In the genomic region with DNA sequence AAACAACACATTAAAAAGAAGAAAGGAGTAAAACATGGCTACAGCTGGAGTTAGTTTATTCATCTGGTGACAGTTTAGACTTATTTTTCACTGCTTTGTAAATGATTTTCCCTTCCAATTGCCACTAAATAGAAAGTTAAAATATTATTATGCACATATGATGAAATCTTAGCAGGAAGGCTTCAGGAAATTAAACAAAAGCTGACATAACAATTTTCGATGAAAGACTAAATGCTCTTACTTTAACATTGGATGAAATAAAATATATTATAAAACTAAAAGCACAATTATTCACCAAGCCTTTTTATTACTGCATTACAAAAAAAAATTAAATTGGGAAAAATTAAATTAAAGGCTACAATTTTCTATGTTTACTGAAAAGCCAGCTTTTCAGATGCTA, we compare ENCODE assay signal across 26 cellular contexts.
"Had no signal": no experiment of that assay in that cellular context is flagged by ENCODE, and none has a peak within 500 bp of the region (broad histone marks: within the 10 kb centered on the region; RNA-seq: fewer than 3 reads in every experiment).

No MANE protein-coding gene starts in this region.

- H3K27ac ChIP-seq: neural progenitor cell, ovary, parathyroid adenoma, psoas muscle, skin epidermis, spleen, stomach, thoracic aorta, thyroid gland, tibial nerve, upper lobe of left lung, uterus had no signal

- H3K36me3 ChIP-seq: neural progenitor cell, ovary, spleen, stomach, thoracic aorta, thyroid gland, tibial nerve, upper lobe of left lung, uterus had no signal

- H3K27me3 ChIP-seq: neural progenitor cell, ovary, spleen, stomach, thyroid gland, tibial nerve, upper lobe of left lung, uterus had no signal

- H3K4me1 ChIP-seq: neural progenitor cell, parathyroid adenoma, psoas muscle, spleen, stomach, thyroid gland, tibial nerve, upper lobe of left lung, uterus had no signal

- H3K79me2 ChIP-seq: parathyroid adenoma had no signal

- H3K9me3 ChIP-seq: ovary, psoas muscle, spleen, stomach, thoracic aorta, thyroid gland, tibial nerve, upper lobe of left lung, uterus had no signal

- ATAC-seq: naive thymus-derived CD4-positive, alpha-beta T cell; natural killer cell; psoas muscle; right cardiac atrium; sciatic nerve; stimulated activated effector memory CD8-positive, alpha-beta T cell treated with anti-CD3 and anti-CD28 coated beads, Interleukin-12 subunit alpha, Interleukin-12 subunit beta, amount 100 ng/mL, for 72 hours; stimulated activated naive B cell treated with anti-CD40 and anti-IgM and Interleukin-4, amounts not matched to agents 10 μg/mL and 1 μg/mL and 100 μg/mL, for 72 hours had no signal

- H2AFZ ChIP-seq: neural progenitor cell, parathyroid adenoma had no signal

- H3K9ac ChIP-seq: neural progenitor cell, parathyroid adenoma had no signal

- H3K4me2 ChIP-seq: neural progenitor cell, smooth muscle cell had no signal

- DNase-seq: naive thymus-derived CD4-positive, alpha-beta T cell; natural killer cell; occipital lobe; ovary; posterior cingulate gyrus; psoas muscle; right cardiac atrium; spleen; stimulated activated CD4-positive, alpha-beta T cell treated with anti-CD3 and anti-CD28 coated beads, Interleukin-12 subunit alpha, Interleukin-12 subunit beta, amount 100 ng/mL, for 4 hours; stimulated activated CD4-positive, alpha-beta T cell treated with anti-CD3 and anti-CD28 coated beads, Interleukin-1b, Interleukin-23, amount 100 ng/mL, for 48 hours; stimulated activated CD4-positive, alpha-beta T cell treated with anti-CD3 and anti-CD28 coated beads, Interleukin-4, amount 100 ng/mL, for 24 hours; stimulated activated naive B cell treated with anti-CD40 and anti-IgM and Interleukin-4, amounts not matched to agents 10 μg/mL and 1 μg/mL and 100 μg/mL, for 72 hours; stimulated activated naive CD4-positive, alpha-beta T cell treated with Interleukin-2 at 50 U/mL for 16 hours; stomach; thyroid gland; trophoblast cell; upper lobe of left lung; uterus had no signal

- H3K4me3 ChIP-seq: neural progenitor cell, ovary, psoas muscle, skin epidermis, smooth muscle cell, spleen, stomach, thoracic aorta, thyroid gland, tibial nerve, upper lobe of left lung, uterus had no signal
